ENCODE assay signal across 8 cellular contexts in genomic region chr3:69084668-69085542, GRCh38. TPM values are rescaled to one million over a fixed set of nuclear protein-coding genes. Genes with fewer than 3 reads are reported as not detected.
DNase-seq lines count a peak whose midpoint lies in the region; ATAC-seq and TF ChIP-seq lines count a peak whose summit lies in the region.

ARL6IP5 (plus strand) TSS chr3:69084937; CDS start chr3:69085048, 111 bp downstream.

- DNase-seq in DMS79 (lab: John Stamatoyannopoulos, UW) (peak; percentile 44), RWPE1 (ENCODE audit: low spot score) (peak; percentile 60), fibroblast of mammary gland (ENCODE audit: low read depth) (peak; percentile 92), natural killer cell (peak; percentile 81)
- DNase-seq in stimulated activated naive CD4-positive, alpha-beta T cell treated with Interleukin-2 at 50 U/mL for 16 hours (lab: John Stamatoyannopoulos, UW) = peak; percentile 91

- peak within 1 kb of the TSS; percentile 98 for H3K4me3 ChIP-seq in fibroblast of mammary gland (ENCODE audit: control insufficient read depth, low read depth, low read length)

- no peaks in the 10 kb centered on the region for H3K9me3 ChIP-seq in KOPT-K1 (ENCODE audit: insufficient read depth, low read length, poor library complexity, severe bottlenecking)

- H3K27me3 Mint-ChIP-seq in activated T-helper 17 cell treated with anti-CD3 and anti-CD28 coated beads, Interleukin-2, amount 50 U/mL, for 72 hours = no peaks in the 10 kb centered on the region
- no peaks in the 10 kb centered on the region for H3K27me3 Mint-ChIP-seq in natural killer cell (ENCODE audit: low read depth in 2 of 2)

- H3K4me3 Mint-ChIP-seq in activated T-helper 17 cell treated with anti-CD3 and anti-CD28 coated beads, Interleukin-2, amount 50 U/mL, for 72 hours = peak within 1 kb of the TSS; percentile 90
- peak within 1 kb of the TSS; percentile 96 for H3K4me3 Mint-ChIP-seq in natural killer cell

- H3K9me3 Mint-ChIP-seq in activated T-helper 17 cell treated with anti-CD3 and anti-CD28 coated beads, Interleukin-2, amount 50 U/mL, for 72 hours = no peaks in the 10 kb centered on the region
- no peaks in the 10 kb centered on the region for H3K9me3 Mint-ChIP-seq in natural killer cell

- H3K27ac ChIP-seq in KOPT-K1 (ENCODE audit: low read depth, low read length, poor library complexity, severe bottlenecking) (peak within 1 kb of the TSS; percentile 75), RWPE1 (peak within 1 kb of the TSS; percentile 99)

- peaks cover 54% of the 10 kb centered on the region for H3K36me3 Mint-ChIP-seq in activated T-helper 17 cell treated with anti-CD3 and anti-CD28 coated beads, Interleukin-2, amount 50 U/mL, for 72 hours (ENCODE audit: low read depth)
- H3K36me3 Mint-ChIP-seq in natural killer cell = no peaks in the 10 kb centered on the region

- H3K4me1 Mint-ChIP-seq in activated T-helper 17 cell treated with anti-CD3 and anti-CD28 coated beads, Interleukin-2, amount 50 U/mL, for 72 hours = peaks cover 40% of the 10 kb centered on the region
- H3K4me1 Mint-ChIP-seq in natural killer cell = peaks cover 62 to 63% of the 10 kb centered on the region in 2 donors

- peaks cover 8% of the 10 kb centered on the region for H3K36me3 ChIP-seq in KOPT-K1 (ENCODE audit: insufficient read depth, low read length)

- intact Hi-C loops in natural killer cell (cut with micrococcal nuclease) = loop anchor here (1.0 to 10.0 kb wide), 3 partner anchors 7 to 1430 kb away; partner anchors contain the start of genes SUCLG2 and TMF1

- CTCF ChIA-PET in RWPE1 (lab: Yijun Ruan, JAX) = no interaction called here

- TF ChIP-seq CTCF in RWPE1 (conservative IDR thresholded peaks at IDR 0.05; ENCODE audit: low read depth) (no peak), fibroblast of mammary gland (conservative IDR thresholded peaks at IDR 0.05; ENCODE audit: control insufficient read depth, insufficient read depth, low read depth, low read length) (no peak), natural killer cell (IDR thresholded peaks at IDR 0.05) (no peak)

- peak within 1 kb of the TSS; percentile 96 for H3K27ac Mint-ChIP-seq in activated T-helper 17 cell treated with anti-CD3 and anti-CD28 coated beads, Interleukin-2, amount 50 U/mL, for 72 hours
- peak within 1 kb of the TSS; percentile 90 to 98 for H3K27ac Mint-ChIP-seq in natural killer cell

- POLR2A ChIA-PET in RWPE1 (lab: Yijun Ruan, JAX; ENCODE audit: low non-redundant PET) = interaction anchor here (0.5 kb wide), 1 partner anchor 47 kb away, joined by 3 read pairs; no protein-coding TSS in a partner anchor

- ATAC-seq in GM21723 (IDR thresholded peaks at IDR 0.05; ENCODE audit: unreplicated experiment) = peak; percentile 54
- ATAC-seq in activated T-helper 17 cell treated with anti-CD3 and anti-CD28 coated beads, Interleukin-2, amount 50 U/mL, for 72 hours (replicated peaks) = peak; percentile 43
- peak; percentile 45 to 77 (median 59) for ATAC-seq in natural killer cell

RNA-seq across cellular contexts. Expression of gene ARL6IP5, which starts in this region (rescaled TPM):
- total RNA-seq in activated T-helper 17 cell treated with anti-CD3 and anti-CD28 coated beads, Interleukin-2, amount 50 U/mL, for 72 hours = 100 to 1,000 TPM; 109 to 172 TPM
- total RNA-seq in natural killer cell = 100 to 1,000 TPM in 2 of 3 donors, 10 to 100 TPM in 1; 98.1 to 132 (median 105) TPM

Comparison
In these comparisons a context has a peak if more than half of its experiments do, and no peak if none do; other contexts are left out.
1. Peak in every context shown above with its lines: DNase-seq, ATAC-seq, H3K4me3 ChIP-seq and H3K27ac ChIP-seq.